ENCODE assay signal across 21 cellular contexts in genomic region chr9:74330487-74331214, GRCh38.
"Had no signal": no experiment of that assay in that cellular context is flagged by ENCODE, and none has a peak within 500 bp of the region (broad histone marks: within the 10 kb centered on the region; RNA-seq: fewer than 3 reads in every experiment).

No MANE protein-coding gene starts in this region.

- H3K4me3 ChIP-seq: colonic mucosa, esophagus muscularis mucosa, gastrocnemius medialis, mucosa of descending colon, neural progenitor cell, right lobe of liver, thoracic aorta, tibial nerve, upper lobe of left lung, uterus had no signal

- H3K4me1 ChIP-seq: colonic mucosa, esophagus muscularis mucosa, gastrocnemius medialis, parathyroid adenoma, tibial nerve, upper lobe of left lung, uterus had no signal

- DNase-seq: colonic mucosa; effector CD8-positive, alpha-beta T cell; gastrocnemius medialis; head of caudate nucleus; kidney; mesenchymal stem cell; mucosa of descending colon; naive thymus-derived CD4-positive, alpha-beta T cell; right lobe of liver; small intestine; stimulated activated CD4-positive, alpha-beta T cell treated with anti-CD3 and anti-CD28 coated beads, Interleukin-15, amount 100 ng/mL, for 24 hours; stimulated activated CD4-positive, alpha-beta T cell treated with anti-CD3 and anti-CD28 coated beads, Interleukin-2, amount 100 ng/mL, for 48 hours; stimulated activated naive B cell treated with anti-CD40 and anti-IgM and Interleukin-4, amounts not matched to agents 10 μg/mL and 1 μg/mL and 100 μg/mL, for 72 hours; upper lobe of left lung; uterus had no signal

- H3K27ac ChIP-seq: colonic mucosa, esophagus muscularis mucosa, gastrocnemius medialis, neural progenitor cell, parathyroid adenoma, right lobe of liver, thoracic aorta, tibial nerve, upper lobe of left lung, uterus had no signal

- ATAC-seq: gastrocnemius medialis; left lobe of liver; mucosa of descending colon; naive thymus-derived CD4-positive, alpha-beta T cell; stimulated activated naive B cell treated with anti-CD40 and anti-IgM and Interleukin-4, amounts not matched to agents 10 μg/mL and 1 μg/mL and 100 μg/mL, for 72 hours had no signal

- H3K9ac ChIP-seq: neural progenitor cell, parathyroid adenoma had no signal

- H3K27me3 ChIP-seq: colonic mucosa, esophagus muscularis mucosa, gastrocnemius medialis, neural progenitor cell, right lobe of liver, tibial nerve, upper lobe of left lung, uterus had no signal

- H3K9me3 ChIP-seq: colonic mucosa, esophagus muscularis mucosa, gastrocnemius medialis, mucosa of descending colon, right lobe of liver, thoracic aorta, tibial nerve, upper lobe of left lung, uterus had no signal

- H3K4me2 ChIP-seq: neural progenitor cell had no signal

- H2AFZ ChIP-seq: neural progenitor cell, parathyroid adenoma had no signal

- H3K79me2 ChIP-seq: parathyroid adenoma had no signal

- H3K36me3 ChIP-seq: colonic mucosa, esophagus muscularis mucosa, gastrocnemius medialis, neural progenitor cell, right lobe of liver, thoracic aorta, tibial nerve, upper lobe of left lung, uterus had no signal
